Comparison of ENCODE assay signal across 28 cellular contexts in genomic region chr4:124777007-124777406, GRCh38.
"Had no signal": no experiment of that assay in that cellular context is flagged by ENCODE, and none has a peak within 500 bp of the region (broad histone marks: within the 10 kb centered on the region; RNA-seq: fewer than 3 reads in every experiment).

No MANE protein-coding gene starts in this region.

- FAIRE-seq: colon, urothelium cell line had no signal

- ATAC-seq: esophagus mucosa; foreskin keratinocyte; gastroesophageal sphincter; heart left ventricle; left ventricle myocardium superior; lower lobe of right lung; naive thymus-derived CD8-positive, alpha-beta T cell; right lobe of liver; stimulated activated effector memory CD8-positive, alpha-beta T cell treated with anti-CD3 and anti-CD28 coated beads, Interleukin-12 subunit alpha, Interleukin-12 subunit beta, amount 100 ng/mL, for 72 hours had no signal

- H3K79me2 ChIP-seq: hepatocyte, parathyroid adenoma had no signal

- H3K27ac ChIP-seq: dorsolateral prefrontal cortex, epithelial cell of prostate, foreskin keratinocyte, gastroesophageal sphincter, heart left ventricle, hepatocyte, lower lobe of right lung, neutrophil, parathyroid adenoma, right lobe of liver, testis, tibial nerve, upper lobe of left lung had no signal

- H3K27me3 ChIP-seq: dorsolateral prefrontal cortex, foreskin keratinocyte, gastroesophageal sphincter, heart left ventricle, hepatocyte, neutrophil, right lobe of liver, testis, tibial nerve, upper lobe of left lung had no signal

- H2AFZ ChIP-seq: hepatocyte, parathyroid adenoma had no signal

- H3K4me3 ChIP-seq: dorsolateral prefrontal cortex, gastroesophageal sphincter, heart left ventricle, hepatocyte, lower lobe of right lung, right lobe of liver, smooth muscle cell, testis, tibial nerve, upper lobe of left lung had no signal

- H3K9ac ChIP-seq: parathyroid adenoma had no signal

- H3K9me3 ChIP-seq: lower lobe of right lung, neutrophil, right lobe of liver, testis, tibial nerve, upper lobe of left lung had no signal

- H3K4me2 ChIP-seq: hepatocyte, smooth muscle cell had no signal

- H3K36me3 ChIP-seq: gastroesophageal sphincter, heart left ventricle, lower lobe of right lung, neutrophil, right lobe of liver, tibial nerve, upper lobe of left lung had no signal

- H3K4me1 ChIP-seq: foreskin keratinocyte, gastroesophageal sphincter, heart left ventricle, lower lobe of right lung, parathyroid adenoma, right lobe of liver, testis, tibial nerve, upper lobe of left lung had no signal

- DNase-seq: caudate nucleus; cerebellar nuclear complex; dorsolateral prefrontal cortex; effector CD4-positive, alpha-beta T cell; foreskin keratinocyte; heart left ventricle; islet precursor cell; left ventricle myocardium superior; lower lobe of right lung; naive thymus-derived CD8-positive, alpha-beta T cell; right lobe of liver; stimulated activated CD4-positive, alpha-beta T cell treated with anti-CD3 and anti-CD28 coated beads, Interleukin-2, amount 100 ng/mL, for 24 hours; stimulated activated CD4-positive, alpha-beta T cell treated with anti-CD3 and anti-CD28 coated beads, Interleukin-4, amount 100 ng/mL, for 24 hours; stimulated activated naive CD4-positive, alpha-beta T cell treated with Interleukin-2 at 50 U/mL for 16 hours; substantia nigra; testis; upper lobe of left lung had no signal
